ENCODE assay signal across 1 cellular context in the genomic region with DNA sequence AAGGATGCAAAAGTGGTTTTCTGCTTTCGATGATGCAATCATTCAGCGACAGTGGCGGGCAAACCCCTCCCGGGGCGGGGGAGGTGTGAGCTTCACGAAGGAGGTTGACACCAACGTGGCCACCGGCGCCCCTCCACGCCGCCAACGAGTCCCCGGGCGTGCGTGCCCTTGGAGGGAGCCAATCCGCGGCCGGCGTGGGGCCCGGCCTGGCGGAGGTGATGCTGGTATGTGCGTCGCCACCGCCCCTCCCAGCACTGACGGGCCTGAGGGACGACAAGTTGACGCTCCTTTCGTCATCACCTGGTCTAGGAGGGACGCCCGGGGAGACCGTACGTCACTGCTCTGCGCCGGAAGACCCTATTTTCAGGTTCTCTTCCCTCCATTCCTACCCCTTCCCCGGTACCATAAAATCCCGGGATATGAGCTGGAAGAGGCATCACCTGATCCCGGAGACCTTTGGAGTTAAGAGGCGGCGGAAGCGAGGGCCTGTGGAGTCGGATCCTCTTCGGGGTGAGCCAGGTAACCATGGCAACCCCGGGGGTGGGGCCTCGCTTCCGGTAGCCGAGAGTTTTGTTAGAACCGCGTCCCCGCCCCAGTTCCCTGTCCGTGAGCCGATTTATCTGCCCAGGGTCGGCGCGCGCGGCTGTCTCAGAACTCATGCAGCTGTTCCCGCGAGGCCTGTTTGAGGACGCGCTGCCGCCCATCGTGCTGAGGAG.
TF ChIP-seq lines count a peak whose summit lies in the region.

A gene (minus strand): TSS at position 146 of the 716 bp plus-strand sequence. CDS start 463 bp downstream, outside the sequence.

TF ChIP-seq in K562, 482 proteins besides CTCF, POLR2A, EP300 and RAD21 (continued from another document and continues in another):
- TF ChIP-seq, protein P1, sequence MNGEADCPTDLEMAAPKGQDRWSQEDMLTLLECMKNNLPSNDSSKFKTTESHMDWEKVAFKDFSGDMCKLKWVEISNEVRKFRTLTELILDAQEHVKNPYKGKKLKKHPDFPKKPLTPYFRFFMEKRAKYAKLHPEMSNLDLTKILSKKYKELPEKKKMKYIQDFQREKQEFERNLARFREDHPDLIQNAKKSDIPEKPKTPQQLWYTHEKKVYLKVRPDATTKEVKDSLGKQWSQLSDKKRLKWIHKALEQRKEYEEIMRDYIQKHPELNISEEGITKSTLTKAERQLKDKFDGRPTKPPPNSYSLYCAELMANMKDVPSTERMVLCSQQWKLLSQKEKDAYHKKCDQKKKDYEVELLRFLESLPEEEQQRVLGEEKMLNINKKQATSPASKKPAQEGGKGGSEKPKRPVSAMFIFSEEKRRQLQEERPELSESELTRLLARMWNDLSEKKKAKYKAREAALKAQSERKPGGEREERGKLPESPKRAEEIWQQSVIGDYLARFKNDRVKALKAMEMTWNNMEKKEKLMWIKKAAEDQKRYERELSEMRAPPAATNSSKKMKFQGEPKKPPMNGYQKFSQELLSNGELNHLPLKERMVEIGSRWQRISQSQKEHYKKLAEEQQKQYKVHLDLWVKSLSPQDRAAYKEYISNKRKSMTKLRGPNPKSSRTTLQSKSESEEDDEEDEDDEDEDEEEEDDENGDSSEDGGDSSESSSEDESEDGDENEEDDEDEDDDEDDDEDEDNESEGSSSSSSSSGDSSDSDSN (IDR thresholded peaks at IDR 0.05; ENCODE audit: borderline replicate concordance in 1 of 2, low read depth in 2 of 2, low read length in 2 of 2): peak; percentile 65 to 66; a peak in 3 of 4 replicates
- TF ChIP-seq MTA2 (IDR thresholded peaks at IDR 0.05; ENCODE audit: low read depth) (peak; percentile 5; the same call in 1 of the 2 replicates), MXI1 (IDR thresholded peaks at IDR 0.05; ENCODE audit: low read depth, low read length) (peak; percentile 70), ZNF431 (CRISPR knock-in tag; IDR thresholded peaks at IDR 0.05) (0 out of 2 replicates have a peak, but pooled peaks have one; percentile 37), PRMT5 (CRISPR knock-in tag; IDR thresholded peaks at IDR 0.05) (no peak), KHSRP (IDR thresholded peaks at IDR 0.05) (peak; percentile 98), NFIX (CRISPR knock-in tag; IDR thresholded peaks at IDR 0.05; ENCODE audit: low read depth) (no peak; the same call in 1 of the 2 replicates), RBM34 (IDR thresholded peaks at IDR 0.05; ENCODE audit: borderline replicate concordance, insufficient read depth, low read length) (no peak), MCM3 (IDR thresholded peaks at IDR 0.05) (no peak), PURB (CRISPR knock-in tag; IDR thresholded peaks at IDR 0.05; ENCODE audit: low read depth) (no peak), ZFP1 (CRISPR knock-in tag; IDR thresholded peaks at IDR 0.05) (no peak), TBP (optimal IDR thresholded peaks at IDR 0.05; ENCODE audit: low read depth, low read length) (peak; percentile 67), ZNF347 (CRISPR knock-in tag; IDR thresholded peaks at IDR 0.05; ENCODE audit: low read depth) (0 out of 2 replicates have a peak, but pooled peaks have one; percentile 58), BRF1 (IDR thresholded peaks at IDR 0.05; ENCODE audit: borderline replicate concordance, extremely low read depth, insufficient read length) (no peak), PTBP1 (IDR thresholded peaks at IDR 0.05; ENCODE audit: low read depth, low read length) (peak; percentile 58), ZNF445 (CRISPR knock-in tag; IDR thresholded peaks at IDR 0.05; ENCODE audit: low read depth) (peak; percentile 83; the same call in 1 of the 2 replicates), SETDB1 (IDR thresholded peaks at IDR 0.05; ENCODE audit: low read length) (no peak), MCM7 (IDR thresholded peaks at IDR 0.05) (no peak), POLR2H (tag; IDR thresholded peaks at IDR 0.05; ENCODE audit: low read depth) (peak; percentile 84), FOXA1 (IDR thresholded peaks at IDR 0.05; ENCODE audit: borderline replicate concordance) (no peak), CBX1 (IDR thresholded peaks at IDR 0.05; ENCODE audit: low read depth) (0 out of 2 replicates have a peak, but pooled peaks have one; percentile 47), FOXJ3 (CRISPR knock-in tag; IDR thresholded peaks at IDR 0.05) (no peak), ZKSCAN1 (IDR thresholded peaks at IDR 0.05; ENCODE audit: low read depth, low read length) (peak; percentile 5; the same call in 1 of the 2 replicates), MEF2D (tag; conservative IDR thresholded peaks at IDR 0.05; ENCODE audit: low read depth) (no peak; the same call in 1 of the 2 replicates), MIER1 (IDR thresholded peaks at IDR 0.05; ENCODE audit: low read depth) (no peak), ZSCAN32 (CRISPR knock-in tag; IDR thresholded peaks at IDR 0.05) (peak; percentile 98), ETV6 (IDR thresholded peaks at IDR 0.05; ENCODE audit: borderline replicate concordance in 1 of 2, low read depth in 2 of 2, low read length in 1 of 2) (0 out of 4 replicates have a peak, but pooled peaks of 1 of the 2 experiments have one; percentile 14), ETV6 (CRISPR knock-in tag; IDR thresholded peaks at IDR 0.05; ENCODE audit: borderline replicate concordance) (no peak), EP400 (IDR thresholded peaks at IDR 0.05) (peak; percentile 97), MYC (IDR thresholded peaks at IDR 0.05; ENCODE audit: low read depth, low read length) (peak; percentile 95), MYC (CRISPR knock-in tag; IDR thresholded peaks at IDR 0.05; ENCODE audit: borderline replicate concordance, low read depth) (peak; percentile 95), POU5F1 (IDR thresholded peaks at IDR 0.05; ENCODE audit: borderline replicate concordance, low read depth, low read length, partially characterized antibody) (no peak), ZNF324 (CRISPR knock-in tag; IDR thresholded peaks at IDR 0.05) (peak; percentile 37; the same call in 1 of the 2 replicates)
- TF ChIP-seq, protein P2, sequence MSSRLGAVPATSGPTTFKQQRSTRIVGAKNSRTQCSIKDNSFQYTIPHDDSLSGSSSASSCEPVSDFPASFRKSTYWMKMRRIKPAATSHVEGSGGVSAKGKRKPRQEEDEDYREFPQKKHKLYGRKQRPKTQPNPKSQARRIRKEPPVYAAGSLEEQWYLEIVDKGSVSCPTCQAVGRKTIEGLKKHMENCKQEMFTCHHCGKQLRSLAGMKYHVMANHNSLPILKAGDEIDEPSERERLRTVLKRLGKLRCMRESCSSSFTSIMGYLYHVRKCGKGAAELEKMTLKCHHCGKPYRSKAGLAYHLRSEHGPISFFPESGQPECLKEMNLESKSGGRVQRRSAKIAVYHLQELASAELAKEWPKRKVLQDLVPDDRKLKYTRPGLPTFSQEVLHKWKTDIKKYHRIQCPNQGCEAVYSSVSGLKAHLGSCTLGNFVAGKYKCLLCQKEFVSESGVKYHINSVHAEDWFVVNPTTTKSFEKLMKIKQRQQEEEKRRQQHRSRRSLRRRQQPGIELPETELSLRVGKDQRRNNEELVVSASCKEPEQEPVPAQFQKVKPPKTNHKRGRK (tag; IDR thresholded peaks at IDR 0.05): no peak
- TF ChIP-seq, protein P3, sequence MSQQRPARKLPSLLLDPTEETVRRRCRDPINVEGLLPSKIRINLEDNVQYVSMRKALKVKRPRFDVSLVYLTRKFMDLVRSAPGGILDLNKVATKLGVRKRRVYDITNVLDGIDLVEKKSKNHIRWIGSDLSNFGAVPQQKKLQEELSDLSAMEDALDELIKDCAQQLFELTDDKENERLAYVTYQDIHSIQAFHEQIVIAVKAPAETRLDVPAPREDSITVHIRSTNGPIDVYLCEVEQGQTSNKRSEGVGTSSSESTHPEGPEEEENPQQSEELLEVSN (IDR thresholded peaks at IDR 0.05; ENCODE audit: borderline replicate concordance in 1 of 2, extremely low read depth in 1 of 2, insufficient read depth in 1 of 2, insufficient read length in 1 of 2, low read depth in 1 of 2, low read length in 1 of 2, poor library complexity in 1 of 2, severe bottlenecking in 1 of 2): peak; percentile 96 to 97
- TF ChIP-seq, protein P4, sequence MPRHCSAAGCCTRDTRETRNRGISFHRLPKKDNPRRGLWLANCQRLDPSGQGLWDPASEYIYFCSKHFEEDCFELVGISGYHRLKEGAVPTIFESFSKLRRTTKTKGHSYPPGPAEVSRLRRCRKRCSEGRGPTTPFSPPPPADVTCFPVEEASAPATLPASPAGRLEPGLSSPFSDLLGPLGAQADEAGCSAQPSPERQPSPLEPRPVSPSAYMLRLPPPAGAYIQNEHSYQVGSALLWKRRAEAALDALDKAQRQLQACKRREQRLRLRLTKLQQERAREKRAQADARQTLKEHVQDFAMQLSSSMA (CRISPR knock-in tag; IDR thresholded peaks at IDR 0.05): 0 out of 2 replicates have a peak, but pooled peaks have one; percentile 41
- TF ChIP-seq, protein P5, sequence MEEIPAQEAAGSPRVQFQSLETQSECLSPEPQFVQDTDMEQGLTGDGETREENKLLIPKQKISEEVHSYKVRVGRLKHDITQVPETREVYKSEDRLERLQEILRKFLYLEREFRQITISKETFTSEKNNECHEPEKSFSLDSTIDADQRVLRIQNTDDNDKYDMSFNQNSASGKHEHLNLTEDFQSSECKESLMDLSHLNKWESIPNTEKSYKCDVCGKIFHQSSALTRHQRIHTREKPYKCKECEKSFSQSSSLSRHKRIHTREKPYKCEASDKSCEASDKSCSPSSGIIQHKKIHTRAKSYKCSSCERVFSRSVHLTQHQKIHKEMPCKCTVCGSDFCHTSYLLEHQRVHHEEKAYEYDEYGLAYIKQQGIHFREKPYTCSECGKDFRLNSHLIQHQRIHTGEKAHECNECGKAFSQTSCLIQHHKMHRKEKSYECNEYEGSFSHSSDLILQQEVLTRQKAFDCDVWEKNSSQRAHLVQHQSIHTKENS (CRISPR knock-in tag; IDR thresholded peaks at IDR 0.05): no peak
- TF ChIP-seq, protein P6, sequence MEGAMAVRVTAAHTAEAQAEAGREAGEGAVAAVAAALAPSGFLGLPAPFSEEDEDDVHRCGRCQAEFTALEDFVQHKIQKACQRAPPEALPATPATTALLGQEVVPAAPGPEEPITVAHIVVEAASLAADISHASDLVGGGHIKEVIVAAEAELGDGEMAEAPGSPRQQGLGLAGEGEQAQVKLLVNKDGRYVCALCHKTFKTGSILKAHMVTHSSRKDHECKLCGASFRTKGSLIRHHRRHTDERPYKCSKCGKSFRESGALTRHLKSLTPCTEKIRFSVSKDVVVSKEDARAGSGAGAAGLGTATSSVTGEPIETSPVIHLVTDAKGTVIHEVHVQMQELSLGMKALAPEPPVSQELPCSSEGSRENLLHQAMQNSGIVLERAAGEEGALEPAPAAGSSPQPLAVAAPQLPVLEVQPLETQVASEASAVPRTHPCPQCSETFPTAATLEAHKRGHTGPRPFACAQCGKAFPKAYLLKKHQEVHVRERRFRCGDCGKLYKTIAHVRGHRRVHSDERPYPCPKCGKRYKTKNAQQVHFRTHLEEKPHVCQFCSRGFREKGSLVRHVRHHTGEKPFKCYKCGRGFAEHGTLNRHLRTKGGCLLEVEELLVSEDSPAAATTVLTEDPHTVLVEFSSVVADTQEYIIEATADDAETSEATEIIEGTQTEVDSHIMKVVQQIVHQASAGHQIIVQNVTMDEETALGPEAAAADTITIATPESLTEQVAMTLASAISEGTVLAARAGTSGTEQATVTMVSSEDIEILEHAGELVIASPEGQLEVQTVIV (CRISPR knock-in tag; IDR thresholded peaks at IDR 0.05; ENCODE audit: borderline replicate concordance): no peak
- TF ChIP-seq, protein P7, sequence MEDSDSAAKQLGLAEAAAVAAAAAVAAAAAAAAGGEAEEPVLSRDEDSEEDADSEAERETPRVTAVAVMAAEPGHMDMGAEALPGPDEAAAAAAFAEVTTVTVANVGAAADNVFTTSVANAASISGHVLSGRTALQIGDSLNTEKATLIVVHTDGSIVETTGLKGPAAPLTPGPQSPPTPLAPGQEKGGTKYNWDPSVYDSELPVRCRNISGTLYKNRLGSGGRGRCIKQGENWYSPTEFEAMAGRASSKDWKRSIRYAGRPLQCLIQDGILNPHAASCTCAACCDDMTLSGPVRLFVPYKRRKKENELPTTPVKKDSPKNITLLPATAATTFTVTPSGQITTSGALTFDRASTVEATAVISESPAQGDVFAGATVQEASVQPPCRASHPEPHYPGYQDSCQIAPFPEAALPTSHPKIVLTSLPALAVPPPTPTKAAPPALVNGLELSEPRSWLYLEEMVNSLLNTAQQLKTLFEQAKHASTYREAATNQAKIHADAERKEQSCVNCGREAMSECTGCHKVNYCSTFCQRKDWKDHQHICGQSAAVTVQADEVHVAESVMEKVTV (CRISPR knock-in tag; IDR thresholded peaks at IDR 0.05): no peak; the same call in 1 of the 2 replicates
- TF ChIP-seq, protein P8, sequence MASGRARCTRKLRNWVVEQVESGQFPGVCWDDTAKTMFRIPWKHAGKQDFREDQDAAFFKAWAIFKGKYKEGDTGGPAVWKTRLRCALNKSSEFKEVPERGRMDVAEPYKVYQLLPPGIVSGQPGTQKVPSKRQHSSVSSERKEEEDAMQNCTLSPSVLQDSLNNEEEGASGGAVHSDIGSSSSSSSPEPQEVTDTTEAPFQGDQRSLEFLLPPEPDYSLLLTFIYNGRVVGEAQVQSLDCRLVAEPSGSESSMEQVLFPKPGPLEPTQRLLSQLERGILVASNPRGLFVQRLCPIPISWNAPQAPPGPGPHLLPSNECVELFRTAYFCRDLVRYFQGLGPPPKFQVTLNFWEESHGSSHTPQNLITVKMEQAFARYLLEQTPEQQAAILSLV (tag; IDR thresholded peaks at IDR 0.05): peak; percentile 99; the same call in 1 of the 2 replicates
- TF ChIP-seq, protein P9, sequence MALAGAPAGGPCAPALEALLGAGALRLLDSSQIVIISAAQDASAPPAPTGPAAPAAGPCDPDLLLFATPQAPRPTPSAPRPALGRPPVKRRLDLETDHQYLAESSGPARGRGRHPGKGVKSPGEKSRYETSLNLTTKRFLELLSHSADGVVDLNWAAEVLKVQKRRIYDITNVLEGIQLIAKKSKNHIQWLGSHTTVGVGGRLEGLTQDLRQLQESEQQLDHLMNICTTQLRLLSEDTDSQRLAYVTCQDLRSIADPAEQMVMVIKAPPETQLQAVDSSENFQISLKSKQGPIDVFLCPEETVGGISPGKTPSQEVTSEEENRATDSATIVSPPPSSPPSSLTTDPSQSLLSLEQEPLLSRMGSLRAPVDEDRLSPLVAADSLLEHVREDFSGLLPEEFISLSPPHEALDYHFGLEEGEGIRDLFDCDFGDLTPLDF (CRISPR knock-in tag; IDR thresholded peaks at IDR 0.05): no peak; the same call in none of the 2 replicates
- TF ChIP-seq, protein P10, sequence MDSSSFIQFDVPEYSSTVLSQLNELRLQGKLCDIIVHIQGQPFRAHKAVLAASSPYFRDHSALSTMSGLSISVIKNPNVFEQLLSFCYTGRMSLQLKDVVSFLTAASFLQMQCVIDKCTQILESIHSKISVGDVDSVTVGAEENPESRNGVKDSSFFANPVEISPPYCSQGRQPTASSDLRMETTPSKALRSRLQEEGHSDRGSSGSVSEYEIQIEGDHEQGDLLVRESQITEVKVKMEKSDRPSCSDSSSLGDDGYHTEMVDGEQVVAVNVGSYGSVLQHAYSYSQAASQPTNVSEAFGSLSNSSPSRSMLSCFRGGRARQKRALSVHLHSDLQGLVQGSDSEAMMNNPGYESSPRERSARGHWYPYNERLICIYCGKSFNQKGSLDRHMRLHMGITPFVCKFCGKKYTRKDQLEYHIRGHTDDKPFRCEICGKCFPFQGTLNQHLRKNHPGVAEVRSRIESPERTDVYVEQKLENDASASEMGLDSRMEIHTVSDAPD (CRISPR knock-in tag; IDR thresholded peaks at IDR 0.05): no peak
